1 cellular context compared by ENCODE assay signal in the genomic region with DNA sequence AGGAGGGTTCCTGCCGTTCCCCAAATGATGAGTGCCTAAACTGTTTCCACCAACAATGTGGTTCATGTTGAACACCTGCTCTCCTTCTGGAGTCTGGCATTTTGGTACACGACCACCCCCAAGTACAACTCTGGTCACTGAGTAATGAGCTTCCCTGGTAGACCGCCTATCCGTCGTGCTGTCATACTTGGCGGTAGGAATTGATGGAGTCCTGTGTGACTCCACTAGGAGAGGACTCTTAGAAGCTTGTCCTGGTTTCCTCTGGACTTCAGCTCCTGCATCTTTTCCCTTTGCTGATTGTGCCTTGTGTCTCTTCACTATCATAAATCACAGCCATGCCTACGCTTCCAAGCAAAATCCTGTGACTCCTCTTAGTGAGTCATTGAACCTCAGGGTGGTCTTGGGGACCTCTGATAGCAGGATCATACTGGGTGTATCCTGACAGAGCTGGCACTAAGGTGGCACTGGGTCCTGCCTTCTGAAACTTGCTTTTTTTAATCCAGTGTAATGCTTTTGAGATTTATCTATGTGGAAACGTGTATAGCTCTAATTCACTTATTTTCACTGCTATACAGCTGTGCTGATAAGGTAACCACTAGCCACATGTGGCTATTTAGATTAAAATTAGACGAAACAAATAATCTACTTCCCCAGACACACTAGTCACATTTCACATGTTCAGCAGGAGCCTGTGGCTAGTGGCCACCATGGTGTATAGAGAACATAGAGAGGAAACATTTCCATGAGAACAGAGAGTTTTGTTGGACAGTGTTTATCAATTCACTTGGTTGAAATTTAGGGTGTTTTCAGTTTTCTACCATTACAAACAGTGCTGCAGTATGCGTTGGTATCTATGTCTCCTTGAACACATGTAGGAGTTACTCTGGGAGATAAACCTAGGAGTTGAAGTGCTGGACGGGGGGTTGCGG.
TF ChIP-seq lines count a peak whose summit lies in the region.

No MANE protein-coding gene starts in this region.

TF ChIP-seq in K562, 482 proteins besides CTCF, POLR2A, EP300 and RAD21 (continued from another document and continues in another):
- TF ChIP-seq SMARCA5 (IDR thresholded peaks at IDR 0.05) = no peak
- TF ChIP-seq SIN3B (IDR thresholded peaks at IDR 0.05; ENCODE audit: low read depth) = no peak
- no peak for TF ChIP-seq GTF2A2 (tag; IDR thresholded peaks at IDR 0.05)
- no peak for TF ChIP-seq RFX1 (IDR thresholded peaks at IDR 0.05)
- no peak; the same call in 1 of the 2 replicates for TF ChIP-seq CREM (IDR thresholded peaks at IDR 0.05; ENCODE audit: low read depth)
- TF ChIP-seq NFE2L1 (tag; IDR thresholded peaks at IDR 0.05; ENCODE audit: borderline replicate concordance, low read depth) = no peak
- no peak for TF ChIP-seq HMG20B (CRISPR knock-in tag; IDR thresholded peaks at IDR 0.05)
- no peak for TF ChIP-seq ZNF121 (CRISPR knock-in tag; conservative IDR thresholded peaks at IDR 0.05)
- peak; percentile 71 to 96; a peak in 3 of 4 replicates for TF ChIP-seq HDAC1 (IDR thresholded peaks at IDR 0.05)
- no peak for TF ChIP-seq CBFB (CRISPR knock-in tag; IDR thresholded peaks at IDR 0.05)
- TF ChIP-seq RUNX1 (IDR thresholded peaks at IDR 0.05; ENCODE audit: low read depth) = no peak
- TF ChIP-seq SRSF3 (IDR thresholded peaks at IDR 0.05; ENCODE audit: insufficient read depth, low read length) = no peak
- no peak for TF ChIP-seq LARP7 (IDR thresholded peaks at IDR 0.05)
- no peak for TF ChIP-seq NFRKB (IDR thresholded peaks at IDR 0.05; ENCODE audit: low read depth)
- TF ChIP-seq, protein P1, sequence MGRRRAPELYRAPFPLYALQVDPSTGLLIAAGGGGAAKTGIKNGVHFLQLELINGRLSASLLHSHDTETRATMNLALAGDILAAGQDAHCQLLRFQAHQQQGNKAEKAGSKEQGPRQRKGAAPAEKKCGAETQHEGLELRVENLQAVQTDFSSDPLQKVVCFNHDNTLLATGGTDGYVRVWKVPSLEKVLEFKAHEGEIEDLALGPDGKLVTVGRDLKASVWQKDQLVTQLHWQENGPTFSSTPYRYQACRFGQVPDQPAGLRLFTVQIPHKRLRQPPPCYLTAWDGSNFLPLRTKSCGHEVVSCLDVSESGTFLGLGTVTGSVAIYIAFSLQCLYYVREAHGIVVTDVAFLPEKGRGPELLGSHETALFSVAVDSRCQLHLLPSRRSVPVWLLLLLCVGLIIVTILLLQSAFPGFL (CRISPR knock-in tag; IDR thresholded peaks at IDR 0.05) = no peak
- TF ChIP-seq ZFP30 (CRISPR knock-in tag; IDR thresholded peaks at IDR 0.05; ENCODE audit: borderline replicate concordance) = no peak
- TF ChIP-seq, protein P2, sequence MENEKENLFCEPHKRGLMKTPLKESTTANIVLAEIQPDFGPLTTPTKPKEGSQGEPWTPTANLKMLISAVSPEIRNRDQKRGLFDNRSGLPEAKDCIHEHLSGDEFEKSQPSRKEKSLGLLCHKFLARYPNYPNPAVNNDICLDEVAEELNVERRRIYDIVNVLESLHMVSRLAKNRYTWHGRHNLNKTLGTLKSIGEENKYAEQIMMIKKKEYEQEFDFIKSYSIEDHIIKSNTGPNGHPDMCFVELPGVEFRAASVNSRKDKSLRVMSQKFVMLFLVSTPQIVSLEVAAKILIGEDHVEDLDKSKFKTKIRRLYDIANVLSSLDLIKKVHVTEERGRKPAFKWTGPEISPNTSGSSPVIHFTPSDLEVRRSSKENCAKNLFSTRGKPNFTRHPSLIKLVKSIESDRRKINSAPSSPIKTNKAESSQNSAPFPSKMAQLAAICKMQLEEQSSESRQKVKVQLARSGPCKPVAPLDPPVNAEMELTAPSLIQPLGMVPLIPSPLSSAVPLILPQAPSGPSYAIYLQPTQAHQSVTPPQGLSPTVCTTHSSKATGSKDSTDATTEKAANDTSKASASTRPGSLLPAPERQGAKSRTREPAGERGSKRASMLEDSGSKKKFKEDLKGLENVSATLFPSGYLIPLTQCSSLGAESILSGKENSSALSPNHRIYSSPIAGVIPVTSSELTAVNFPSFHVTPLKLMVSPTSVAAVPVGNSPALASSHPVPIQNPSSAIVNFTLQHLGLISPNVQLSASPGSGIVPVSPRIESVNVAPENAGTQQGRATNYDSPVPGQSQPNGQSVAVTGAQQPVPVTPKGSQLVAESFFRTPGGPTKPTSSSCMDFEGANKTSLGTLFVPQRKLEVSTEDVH (IDR thresholded peaks at IDR 0.05; ENCODE audit: low read depth, partially characterized antibody) = no peak
- TF ChIP-seq CBX8 (IDR thresholded peaks at IDR 0.05; ENCODE audit: borderline replicate concordance, extremely low read depth, low read depth, low read length, poor library complexity, severe bottlenecking) = no peak
- no peak for TF ChIP-seq CBX5 (IDR thresholded peaks at IDR 0.05; ENCODE audit: borderline replicate concordance, low read depth)
- no peak for TF ChIP-seq ZKSCAN3 (CRISPR knock-in tag; IDR thresholded peaks at IDR 0.05)
- no peak for TF ChIP-seq POLR2B (IDR thresholded peaks at IDR 0.05; ENCODE audit: low read depth, partially characterized antibody)
- no peak for TF ChIP-seq FOXP1 (CRISPR knock-in tag; IDR thresholded peaks at IDR 0.05)
- no peak for TF ChIP-seq KLF13 (tag; IDR thresholded peaks at IDR 0.05; ENCODE audit: borderline replicate concordance, low read depth)
- TF ChIP-seq SRSF1 (IDR thresholded peaks at IDR 0.05; ENCODE audit: low read depth, low read length) = no peak
- no peak for TF ChIP-seq TEAD2 (tag; IDR thresholded peaks at IDR 0.05)
- TF ChIP-seq ZKSCAN1 (IDR thresholded peaks at IDR 0.05; ENCODE audit: low read depth, low read length) = no peak
- TF ChIP-seq, protein P3, sequence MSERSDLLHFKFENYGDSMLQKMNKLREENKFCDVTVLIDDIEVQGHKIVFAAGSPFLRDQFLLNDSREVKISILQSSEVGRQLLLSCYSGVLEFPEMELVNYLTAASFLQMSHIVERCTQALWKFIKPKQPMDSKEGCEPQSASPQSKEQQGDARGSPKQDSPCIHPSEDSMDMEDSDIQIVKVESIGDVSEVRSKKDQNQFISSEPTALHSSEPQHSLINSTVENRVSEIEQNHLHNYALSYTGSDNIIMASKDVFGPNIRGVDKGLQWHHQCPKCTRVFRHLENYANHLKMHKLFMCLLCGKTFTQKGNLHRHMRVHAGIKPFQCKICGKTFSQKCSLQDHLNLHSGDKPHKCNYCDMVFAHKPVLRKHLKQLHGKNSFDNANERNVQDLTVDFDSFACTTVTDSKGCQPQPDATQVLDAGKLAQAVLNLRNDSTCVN (CRISPR knock-in tag; IDR thresholded peaks at IDR 0.05) = no peak
- TF ChIP-seq ZNF324 (CRISPR knock-in tag; IDR thresholded peaks at IDR 0.05) = no peak
- no peak for TF ChIP-seq STAG1 (CRISPR knock-in tag; IDR thresholded peaks at IDR 0.05; ENCODE audit: borderline replicate concordance)
- TF ChIP-seq HDAC3 (IDR thresholded peaks at IDR 0.05; ENCODE audit: borderline replicate concordance, partially characterized antibody) = peak; percentile 92
- peak; percentile 93 for TF ChIP-seq TAL1 (IDR thresholded peaks at IDR 0.05)
- TF ChIP-seq, protein P4, sequence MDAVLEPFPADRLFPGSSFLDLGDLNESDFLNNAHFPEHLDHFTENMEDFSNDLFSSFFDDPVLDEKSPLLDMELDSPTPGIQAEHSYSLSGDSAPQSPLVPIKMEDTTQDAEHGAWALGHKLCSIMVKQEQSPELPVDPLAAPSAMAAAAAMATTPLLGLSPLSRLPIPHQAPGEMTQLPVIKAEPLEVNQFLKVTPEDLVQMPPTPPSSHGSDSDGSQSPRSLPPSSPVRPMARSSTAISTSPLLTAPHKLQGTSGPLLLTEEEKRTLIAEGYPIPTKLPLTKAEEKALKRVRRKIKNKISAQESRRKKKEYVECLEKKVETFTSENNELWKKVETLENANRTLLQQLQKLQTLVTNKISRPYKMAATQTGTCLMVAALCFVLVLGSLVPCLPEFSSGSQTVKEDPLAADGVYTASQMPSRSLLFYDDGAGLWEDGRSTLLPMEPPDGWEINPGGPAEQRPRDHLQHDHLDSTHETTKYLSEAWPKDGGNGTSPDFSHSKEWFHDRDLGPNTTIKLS (IDR thresholded peaks at IDR 0.05; ENCODE audit: borderline replicate concordance, low read depth) = no peak
- TF ChIP-seq, protein P5, sequence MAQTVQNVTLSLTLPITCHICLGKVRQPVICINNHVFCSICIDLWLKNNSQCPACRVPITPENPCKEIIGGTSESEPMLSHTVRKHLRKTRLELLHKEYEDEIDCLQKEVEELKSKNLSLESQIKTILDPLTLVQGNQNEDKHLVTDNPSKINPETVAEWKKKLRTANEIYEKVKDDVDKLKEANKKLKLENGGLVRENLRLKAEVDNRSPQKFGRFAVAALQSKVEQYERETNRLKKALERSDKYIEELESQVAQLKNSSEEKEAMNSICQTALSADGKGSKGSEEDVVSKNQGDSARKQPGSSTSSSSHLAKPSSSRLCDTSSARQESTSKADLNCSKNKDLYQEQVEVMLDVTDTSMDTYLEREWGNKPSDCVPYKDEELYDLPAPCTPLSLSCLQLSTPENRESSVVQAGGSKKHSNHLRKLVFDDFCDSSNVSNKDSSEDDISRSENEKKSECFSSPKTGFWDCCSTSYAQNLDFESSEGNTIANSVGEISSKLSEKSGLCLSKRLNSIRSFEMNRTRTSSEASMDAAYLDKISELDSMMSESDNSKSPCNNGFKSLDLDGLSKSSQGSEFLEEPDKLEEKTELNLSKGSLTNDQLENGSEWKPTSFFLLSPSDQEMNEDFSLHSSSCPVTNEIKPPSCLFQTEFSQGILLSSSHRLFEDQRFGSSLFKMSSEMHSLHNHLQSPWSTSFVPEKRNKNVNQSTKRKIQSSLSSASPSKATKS (CRISPR knock-in tag; IDR thresholded peaks at IDR 0.05) = no peak
- TF ChIP-seq BHLHE40 (IDR thresholded peaks at IDR 0.05; ENCODE audit: low read length) = peak; percentile 92
- no peak for TF ChIP-seq NR2C2 (CRISPR knock-in tag; IDR thresholded peaks at IDR 0.05)
- TF ChIP-seq NR2C2 (tag; IDR thresholded peaks at IDR 0.05) = no peak
- no peak for TF ChIP-seq HNRNPK (IDR thresholded peaks at IDR 0.05; ENCODE audit: low read depth, low read length, poor library complexity, severe bottlenecking)
- peak; percentile 81 for TF ChIP-seq NFIC (IDR thresholded peaks at IDR 0.05)
- TF ChIP-seq, protein P6, sequence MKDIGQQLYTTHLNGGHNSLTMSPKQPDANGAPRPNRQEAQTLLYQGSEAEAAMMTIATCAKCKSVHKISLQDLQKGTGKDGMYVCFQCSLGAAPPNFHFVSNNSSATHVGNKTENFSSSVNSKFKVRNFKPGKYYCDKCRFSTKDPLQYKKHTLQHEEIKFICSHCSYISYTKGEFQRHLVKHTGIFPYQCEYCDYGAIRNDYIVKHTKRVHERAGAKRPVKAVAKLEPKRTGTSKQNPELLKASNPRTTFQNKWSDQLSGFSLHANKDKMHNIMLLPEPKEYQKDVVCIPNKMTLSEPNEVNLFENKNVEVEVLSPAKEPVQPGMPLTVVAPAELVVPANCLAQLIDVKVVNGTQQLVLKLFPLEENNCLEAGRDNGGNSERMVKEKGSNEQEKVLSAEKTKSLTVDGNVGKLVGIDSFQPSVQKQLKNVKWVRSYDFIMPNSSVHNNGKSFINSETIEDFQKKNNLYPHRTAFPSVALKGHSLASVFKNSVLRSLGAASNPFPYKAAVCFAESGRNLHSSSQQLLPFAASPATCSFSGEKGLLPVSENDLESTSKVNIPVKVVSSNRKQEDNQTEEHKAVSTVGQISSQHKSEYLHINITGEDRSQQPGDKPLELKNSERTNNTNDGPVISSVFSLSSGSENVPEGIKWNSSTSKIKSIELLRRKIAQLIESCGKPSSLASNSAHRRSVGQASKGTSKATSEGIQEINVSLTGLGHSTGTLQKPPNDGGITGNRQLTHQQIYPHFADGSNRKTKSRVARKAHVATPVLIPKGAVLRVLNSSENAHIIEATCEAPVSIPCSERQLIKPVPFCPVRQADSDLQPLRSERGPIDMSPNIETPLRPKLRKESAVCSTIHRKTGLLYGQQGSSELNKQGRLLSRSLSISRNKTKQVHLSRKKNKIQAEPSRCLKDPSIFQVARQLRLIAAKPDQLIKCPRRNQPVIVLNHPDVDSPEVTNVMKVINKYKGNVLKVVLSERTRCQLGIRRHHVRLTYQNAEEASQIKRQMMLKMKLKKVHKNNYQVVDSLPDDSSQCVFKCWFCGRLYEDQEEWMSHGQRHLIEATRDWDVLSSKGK (CRISPR knock-in tag; IDR thresholded peaks at IDR 0.05) = no peak
- TF ChIP-seq, protein P7, sequence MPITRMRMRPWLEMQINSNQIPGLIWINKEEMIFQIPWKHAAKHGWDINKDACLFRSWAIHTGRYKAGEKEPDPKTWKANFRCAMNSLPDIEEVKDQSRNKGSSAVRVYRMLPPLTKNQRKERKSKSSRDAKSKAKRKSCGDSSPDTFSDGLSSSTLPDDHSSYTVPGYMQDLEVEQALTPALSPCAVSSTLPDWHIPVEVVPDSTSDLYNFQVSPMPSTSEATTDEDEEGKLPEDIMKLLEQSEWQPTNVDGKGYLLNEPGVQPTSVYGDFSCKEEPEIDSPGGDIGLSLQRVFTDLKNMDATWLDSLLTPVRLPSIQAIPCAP (CRISPR knock-in tag; IDR thresholded peaks at IDR 0.05; ENCODE audit: borderline replicate concordance) = no peak
- TF ChIP-seq, protein P8, sequence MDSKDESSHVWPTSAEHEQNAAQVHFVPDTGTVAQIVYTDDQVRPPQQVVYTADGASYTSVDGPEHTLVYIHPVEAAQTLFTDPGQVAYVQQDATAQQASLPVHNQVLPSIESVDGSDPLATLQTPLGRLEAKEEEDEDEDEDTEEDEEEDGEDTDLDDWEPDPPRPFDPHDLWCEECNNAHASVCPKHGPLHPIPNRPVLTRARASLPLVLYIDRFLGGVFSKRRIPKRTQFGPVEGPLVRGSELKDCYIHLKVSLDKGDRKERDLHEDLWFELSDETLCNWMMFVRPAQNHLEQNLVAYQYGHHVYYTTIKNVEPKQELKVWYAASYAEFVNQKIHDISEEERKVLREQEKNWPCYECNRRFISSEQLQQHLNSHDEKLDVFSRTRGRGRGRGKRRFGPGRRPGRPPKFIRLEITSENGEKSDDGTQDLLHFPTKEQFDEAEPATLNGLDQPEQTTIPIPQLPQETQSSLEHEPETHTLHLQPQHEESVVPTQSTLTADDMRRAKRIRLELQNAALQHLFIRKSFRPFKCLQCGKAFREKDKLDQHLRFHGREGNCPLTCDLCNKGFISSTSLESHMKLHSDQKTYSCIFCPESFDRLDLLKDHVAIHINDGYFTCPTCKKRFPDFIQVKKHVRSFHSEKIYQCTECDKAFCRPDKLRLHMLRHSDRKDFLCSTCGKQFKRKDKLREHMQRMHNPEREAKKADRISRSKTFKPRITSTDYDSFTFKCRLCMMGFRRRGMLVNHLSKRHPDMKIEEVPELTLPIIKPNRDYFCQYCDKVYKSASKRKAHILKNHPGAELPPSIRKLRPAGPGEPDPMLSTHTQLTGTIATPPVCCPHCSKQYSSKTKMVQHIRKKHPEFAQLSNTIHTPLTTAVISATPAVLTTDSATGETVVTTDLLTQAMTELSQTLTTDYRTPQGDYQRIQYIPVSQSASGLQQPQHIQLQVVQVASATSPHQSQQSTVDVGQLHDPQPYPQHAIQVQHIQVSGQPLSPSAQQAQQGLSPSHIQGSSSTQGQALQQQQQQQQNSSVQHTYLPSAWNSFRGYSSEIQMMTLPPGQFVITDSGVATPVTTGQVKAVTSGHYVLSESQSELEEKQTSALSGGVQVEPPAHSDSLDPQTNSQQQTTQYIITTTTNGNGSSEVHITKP (IDR thresholded peaks at IDR 0.05; ENCODE audit: partially characterized antibody) = no peak
- no peak for TF ChIP-seq PHTF2 (CRISPR knock-in tag; IDR thresholded peaks at IDR 0.05)
- no peak for TF ChIP-seq BRD9 (IDR thresholded peaks at IDR 0.05; ENCODE audit: low read depth, partially characterized antibody)
